Comparison of ENCODE assay signal across 11 cellular contexts in genomic region chr5:40480392-40480791, GRCh38.
DNase-seq lines count a peak whose midpoint lies in the region; ATAC-seq, FAIRE-seq and TF ChIP-seq lines count a peak whose summit lies in the region.
"Had no signal": no experiment of that assay in that cellular context is flagged by ENCODE, and none has a peak within 500 bp of the region (broad histone marks: within the 10 kb centered on the region; RNA-seq: fewer than 3 reads in every experiment).

No MANE protein-coding gene starts in this region.

- ATAC-seq in GM18868 (IDR thresholded peaks at IDR 0.05; ENCODE audit: unreplicated experiment): peak; percentile 58
- no peak for ATAC-seq in gastroesophageal sphincter

- TF ChIP-seq EP300 in gastroesophageal sphincter (IDR thresholded peaks at IDR 0.05): no peak

- FAIRE-seq in frontal cortex (lab: Jason Lieb, UNC): no peak

- WGBS in gastroesophageal sphincter (ENCODE audit: low coverage in 1 of 2), 2 donors: 68 to 83% methylated on average over 1 to 2 of the region's 2 CpGs

- no peaks in the 10 kb centered on the region for H3K27me3 ChIP-seq in gastroesophageal sphincter

- peaks cover 0 to 6% (median 0%) of the 10 kb centered on the region in 3 donors for H3K9me3 ChIP-seq in gastroesophageal sphincter

- no peaks in the 10 kb centered on the region for H3K36me3 ChIP-seq in gastroesophageal sphincter

- peaks cover 0 to 13% (median 0%) of the 10 kb centered on the region in 3 donors for H3K4me1 ChIP-seq in gastroesophageal sphincter

- no peak overlapping the region for H3K4me3 ChIP-seq in gastroesophageal sphincter

- no peak for TF ChIP-seq CTCF in gastroesophageal sphincter (IDR thresholded peaks at IDR 0.05)

- peak; percentile 88 for DNase-seq in M059J (ENCODE audit: low read depth)
- DNase-seq in activated gamma-delta T cell treated with anti-CD3 and anti-CD28 coated beads, Interleukin-2, amount 50 U/mL, for 16 hours (ENCODE audit: low read depth): peak; percentile 17
- peak; percentile 40 to 52 for DNase-seq in stimulated activated CD8-positive, alpha-beta memory T cell treated with anti-CD3 and anti-CD28 coated beads, Interleukin-15, amount 100 ng/mL, for 48 hours (ENCODE audit: low read depth in 2 of 2)
- no peak for DNase-seq in C1 segment of cervical spinal cord (lab: John Stamatoyannopoulos, UW)
- DNase-seq in frontal cortex (ENCODE audit: low spot score in 2 of 2): no peak
- DNase-seq: HCEC 1CT, head of caudate nucleus, NCI-H1105 treated with DMSO at 0.1 percent for 48 hours had no signal

- H3K27ac ChIP-seq in gastroesophageal sphincter: no peak overlapping the region
- H3K27ac ChIP-seq: HL-60 had no signal

- no peak for TF ChIP-seq POLR2A in gastroesophageal sphincter (IDR thresholded peaks at IDR 0.05)

Comparison
In these comparisons a context has a peak if more than half of its experiments do, and no peak if none do; other contexts are left out.
1. DNase-seq: peak in M059J (single experiment), activated gamma-delta T cell treated with anti-CD3 and anti-CD28 coated beads, Interleukin-2, amount 50 U/mL, for 16 hours (single experiment) and stimulated activated CD8-positive, alpha-beta memory T cell treated with anti-CD3 and anti-CD28 coated beads, Interleukin-15, amount 100 ng/mL, for 48 hours (2 of 2); none in C1 segment of cervical spinal cord (0 of 14) and frontal cortex (0 of 2).